In the genomic region with DNA sequence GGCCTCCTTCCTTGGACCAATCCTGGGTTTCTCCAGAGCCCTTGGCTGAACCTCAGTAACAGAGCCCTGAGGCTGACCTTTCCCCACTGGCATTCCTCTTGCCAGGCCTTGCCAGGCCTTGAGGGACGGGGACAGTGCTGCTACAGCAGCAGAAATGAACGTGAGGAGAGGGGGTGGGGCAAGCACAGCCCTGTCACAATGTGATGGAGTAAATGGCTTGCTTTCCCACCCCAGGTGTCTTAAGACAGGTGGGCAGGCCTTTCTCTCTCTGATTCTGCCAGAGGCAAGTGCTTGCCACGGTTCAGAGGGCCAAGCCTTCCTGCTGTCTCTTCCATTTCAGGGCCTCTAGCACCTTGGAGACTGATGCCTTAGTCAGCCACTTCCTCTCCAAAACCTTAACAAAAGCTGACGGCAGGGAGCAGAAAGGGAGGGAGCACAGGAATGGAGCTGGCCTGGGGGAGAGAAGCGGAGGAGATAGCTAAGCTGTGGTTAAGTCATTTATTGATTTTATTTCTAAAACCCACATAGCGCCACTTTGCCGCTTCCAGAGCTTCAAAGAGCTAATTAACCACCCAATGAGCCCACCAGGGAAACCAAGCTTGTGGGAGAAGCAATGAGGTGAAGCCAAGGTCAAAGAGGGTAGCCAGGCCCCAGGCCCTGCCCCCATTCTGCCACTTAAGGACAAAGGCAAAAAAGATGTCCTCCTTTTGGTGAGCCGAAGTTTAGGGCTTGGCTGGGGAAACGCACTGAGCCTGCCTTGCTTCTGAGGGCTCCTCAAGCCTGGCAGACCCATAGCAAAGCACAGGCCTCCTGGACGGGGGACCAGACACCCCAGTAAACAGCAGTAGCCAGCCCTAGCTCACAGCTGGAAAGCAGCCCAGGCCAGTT, we compare ENCODE assay signal across 8 cellular contexts.
A peak's percentile ranks its signal among the peaks of the same experiment; 100 is the strongest.
DNase-seq lines count a peak whose midpoint lies in the region; ATAC-seq and TF ChIP-seq lines count a peak whose summit lies in the region.

No MANE protein-coding gene starts in this region.

- peaks cover 63% of the 10 kb centered on the region for H3K4me1 Mint-ChIP-seq in T-helper 2 cell treated with Interferon-gamma antibody and Interleukin-4, amounts not matched to agents 5 μg/mL and 100 μg/mL, for 36 hours (ENCODE audit: low read depth)

- H3K4me3 Mint-ChIP-seq in T-helper 2 cell treated with Interferon-gamma antibody and Interleukin-4, amounts not matched to agents 5 μg/mL and 100 μg/mL, for 36 hours = peak overlapping the region; percentile 85

- ATAC-seq in HG03460 (IDR thresholded peaks at IDR 0.05; ENCODE audit: unreplicated experiment) = no peak

- H3K4me3 ChIP-seq in parathyroid adenoma (ENCODE audit: low read depth, low read length) = no peak overlapping the region

- no peak overlapping the region for H2AFZ ChIP-seq in parathyroid adenoma

- no peaks in the 10 kb centered on the region for H3K9me3 Mint-ChIP-seq in T-helper 2 cell treated with Interferon-gamma antibody and Interleukin-4, amounts not matched to agents 5 μg/mL and 100 μg/mL, for 36 hours

- no peaks in the 10 kb centered on the region for H3K27me3 ChIP-seq in parathyroid adenoma (ENCODE audit: control insufficient read depth, insufficient read depth, low read length)

- peaks cover 8% of the 10 kb centered on the region for H3K79me2 ChIP-seq in parathyroid adenoma

- no peak for TF ChIP-seq CTCF in parathyroid adenoma (IDR thresholded peaks at IDR 0.05)

- DNase-seq in activated effector memory CD4-positive, alpha-beta T cell treated with anti-CD3 and anti-CD28 coated beads, Interleukin-2, amount 50 U/mL, for 16 hours = peak; percentile 65
- no peak for DNase-seq in activated effector memory CD4-positive, alpha-beta T cell treated with Interleukin-2 at 50 U/mL for 16 hours
- no peak for DNase-seq in T-helper 2 cell treated with Interferon-gamma antibody and Interleukin-4, amounts not matched to agents 5 μg/mL and 100 μg/mL, for 36 hours (ENCODE audit: low spot score)
- DNase-seq in fibroblast of peridontal ligament (ENCODE audit: extremely low read depth) (peak; percentile 42), 8988T (no peak), NCI-H1694 (lab: John Stamatoyannopoulos, UW) (no peak)

- H3K9me3 ChIP-seq in parathyroid adenoma (ENCODE audit: control insufficient read depth, low read length) = no peaks in the 10 kb centered on the region

- no peaks in the 10 kb centered on the region for H3K36me3 ChIP-seq in parathyroid adenoma (ENCODE audit: control insufficient read depth, insufficient read depth, low read length)

- peaks cover 15% of the 10 kb centered on the region for H3K4me1 ChIP-seq in parathyroid adenoma

- peak overlapping the region; percentile 22 for H3K4me2 ChIP-seq in parathyroid adenoma (ENCODE audit: low read length)

- H3K36me3 Mint-ChIP-seq in T-helper 2 cell treated with Interferon-gamma antibody and Interleukin-4, amounts not matched to agents 5 μg/mL and 100 μg/mL, for 36 hours (ENCODE audit: low read depth) = peaks cover 63% of the 10 kb centered on the region

- no peaks in the 10 kb centered on the region for H3K27me3 Mint-ChIP-seq in T-helper 2 cell treated with Interferon-gamma antibody and Interleukin-4, amounts not matched to agents 5 μg/mL and 100 μg/mL, for 36 hours (ENCODE audit: low read depth)

- peak overlapping the region; percentile 96 for H3K27ac Mint-ChIP-seq in T-helper 2 cell treated with Interferon-gamma antibody and Interleukin-4, amounts not matched to agents 5 μg/mL and 100 μg/mL, for 36 hours

- H3K27ac ChIP-seq in parathyroid adenoma = peak overlapping the region; percentile 66

- H3K9ac ChIP-seq in parathyroid adenoma = no peak overlapping the region

Comparison
In these comparisons a context has a peak if more than half of its experiments do, and no peak if none do; other contexts are left out.
1. DNase-seq: peak in activated effector memory CD4-positive, alpha-beta T cell treated with anti-CD3 and anti-CD28 coated beads, Interleukin-2, amount 50 U/mL, for 16 hours (single experiment) and fibroblast of peridontal ligament (single experiment); none in activated effector memory CD4-positive, alpha-beta T cell treated with Interleukin-2 at 50 U/mL for 16 hours (single experiment), T-helper 2 cell treated with Interferon-gamma antibody and Interleukin-4, amounts not matched to agents 5 μg/mL and 100 μg/mL, for 36 hours (single experiment), 8988T (single experiment) and NCI-H1694 (single experiment).